Comparison of ENCODE assay signal across 8 cellular contexts in the genomic region with DNA sequence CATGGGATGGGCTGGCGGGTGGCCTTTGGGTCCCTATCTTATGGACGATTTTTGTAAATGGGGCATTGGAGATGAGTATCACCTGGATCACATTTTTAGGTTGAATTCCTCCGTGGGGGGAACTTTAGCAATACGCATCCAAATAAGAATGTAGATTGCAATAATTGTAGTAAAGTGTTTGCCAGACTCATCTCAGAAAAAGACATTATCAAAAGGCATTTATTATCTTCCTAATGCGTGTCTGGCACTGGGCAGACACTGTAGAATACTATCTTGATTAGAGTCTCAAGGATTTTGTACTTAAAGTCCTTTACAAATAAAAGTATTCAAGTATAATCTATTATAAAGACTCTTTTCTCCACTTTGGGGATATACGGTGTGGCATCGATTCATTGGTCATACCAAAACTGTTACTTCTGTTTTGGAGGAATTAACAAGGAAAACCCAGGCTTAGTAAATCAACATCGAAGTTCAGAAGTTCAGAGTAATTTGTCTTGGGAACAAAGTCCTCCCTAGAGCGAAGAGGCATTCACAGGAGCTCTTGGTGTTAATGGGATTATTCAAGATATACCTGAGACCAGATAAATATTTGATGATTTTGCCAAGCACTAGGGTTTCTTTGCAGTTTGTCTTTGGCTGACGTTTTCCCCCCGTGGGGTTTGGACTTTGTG. TPM values are rescaled to one million over a fixed set of nuclear protein-coding genes. Genes with fewer than 3 reads are reported as not detected.
A peak's percentile ranks its signal among the peaks of the same experiment; 100 is the strongest.
DNase-seq lines count a peak whose midpoint lies in the region; ATAC-seq, FAIRE-seq and TF ChIP-seq lines count a peak whose summit lies in the region.

No MANE protein-coding gene starts in this region.

- no peak for TF ChIP-seq POLR2A in GM12891 (IDR thresholded peaks at IDR 0.05; ENCODE audit: low read depth, low read length)
- no peak for TF ChIP-seq POLR2A in gastrocnemius medialis (IDR thresholded peaks at IDR 0.05)

- peak overlapping the region; percentile 53 for H3K4me3 ChIP-seq in right cardiac atrium (ENCODE audit: low read length)
- peak overlapping the region; percentile 55 to 73 (median 58) for H3K4me3 ChIP-seq in gastrocnemius medialis

- intact Hi-C loops in activated B cell treated with CpG ODN at 0.5 μM for 24 hours (cut with micrococcal nuclease) (loop anchor here (1.0 kb wide), 8 partner anchors 19 to 503 kb away; no protein-coding TSS in a partner anchor), right cardiac atrium (cut with DNase I) (loop anchor here in 2 of 4 donors (5.0 to 10.0 kb wide), 3 partner anchors 52 to 214 kb away; no protein-coding TSS in a partner anchor), gastrocnemius medialis (cut with DNase I; ENCODE audit: low total_unique reads) (loop anchor here (2.0 to 5.0 kb wide), 4 partner anchors 163 to 458 kb away; no protein-coding TSS in a partner anchor)

- CTCF ChIA-PET in activated B cell treated with CpG ODN at 0.5 μM for 24 hours (lab: Charles Lee) = interaction anchor here (0.7 to 7.1 kb wide), 21 partner anchors 11 to 493 kb away, joined by 3 to 264 read pairs (median 6); a partner anchor contains a TSS

- POLR2A ChIA-PET in activated B cell treated with CpG ODN at 0.5 μM for 24 hours (lab: Charles Lee) = interaction anchor here (0.6 to 5.1 kb wide), 17 partner anchors 10 to 517 kb away, joined by 3 to 90 read pairs (median 5); partner anchors contain the start of gene COPS8

- TF ChIP-seq CTCF in activated B cell treated with CpG ODN at 0.5 μM for 24 hours (IDR thresholded peaks at IDR 0.05) (no peak), gastrocnemius medialis (IDR thresholded peaks at IDR 0.05 in 4 of 5, conservative IDR thresholded peaks at IDR 0.05 in 1 of 5) (no peak), GM10266 (IDR thresholded peaks at IDR 0.05; ENCODE audit: control insufficient read depth, insufficient read depth, low read depth, missing control alignments) (no peak)

- H3K36me3 ChIP-seq in gastrocnemius medialis = no peaks in the 10 kb centered on the region

- DNase-seq in GM12891 (ENCODE audit: insufficient read length, low spot score) (no peak), activated B cell treated with CpG ODN at 0.5 μM for 24 hours (no peak), right cardiac atrium (no peak), gastrocnemius medialis (no peak), epidermal melanocyte (ENCODE audit: insufficient read length, low spot score) (no peak), GM10266 (ENCODE audit: extremely low spot score) (no peak), EL (no peak)

- WGBS in right cardiac atrium = 16% methylated on average over 11 of the region's 11 CpGs

- H3K9me3 ChIP-seq in right cardiac atrium (ENCODE audit: control insufficient read depth, low read length) = no peaks in the 10 kb centered on the region
- no peaks in the 10 kb centered on the region for H3K9me3 ChIP-seq in gastrocnemius medialis

- FAIRE-seq in GM12891 (lab: Jason Lieb, UNC) = peak; percentile 76

- H3K27ac ChIP-seq in right cardiac atrium (ENCODE audit: low read length) (peak overlapping the region; percentile 97), gastrocnemius medialis (peak overlapping the region; percentile 76 to 80 (median 77))

- H3K36me3 Mint-ChIP-seq in activated B cell treated with CpG ODN at 0.5 μM for 24 hours (ENCODE audit: low read depth) = no peaks in the 10 kb centered on the region

- H3K4me1 ChIP-seq in right cardiac atrium (ENCODE audit: control insufficient read depth, insufficient read depth, low read length) (peaks cover 2% of the 10 kb centered on the region), gastrocnemius medialis (peaks cover 33 to 37% of the 10 kb centered on the region in 2 donors)

- peaks cover 46% of the 10 kb centered on the region for H3K4me1 Mint-ChIP-seq in activated B cell treated with CpG ODN at 0.5 μM for 24 hours

- H3K27me3 ChIP-seq in right cardiac atrium (ENCODE audit: control insufficient read depth, insufficient read depth) (no peaks in the 10 kb centered on the region), gastrocnemius medialis (no peaks in the 10 kb centered on the region)

- no peaks in the 10 kb centered on the region for H3K27me3 Mint-ChIP-seq in activated B cell treated with CpG ODN at 0.5 μM for 24 hours

- ATAC-seq in activated B cell treated with CpG ODN at 0.5 μM for 24 hours (ENCODE audit: low read depth) (peak; percentile 0), right cardiac atrium (no peak), gastrocnemius medialis (no peak), GM19467 (IDR thresholded peaks at IDR 0.05; ENCODE audit: unreplicated experiment) (no peak)

- in situ Hi-C loops in gastrocnemius medialis (cut with MboI; ENCODE audit: low sequenced_read_pairs in 4 of 4) = no loop called here

- H3K9me3 Mint-ChIP-seq in activated B cell treated with CpG ODN at 0.5 μM for 24 hours = no peaks in the 10 kb centered on the region

- H3K4me3 Mint-ChIP-seq in activated B cell treated with CpG ODN at 0.5 μM for 24 hours = peak overlapping the region; percentile 86

- peak overlapping the region; percentile 73 for H3K27ac Mint-ChIP-seq in activated B cell treated with CpG ODN at 0.5 μM for 24 hours

TF ChIP-seq in GM12891, 5 proteins besides CTCF, POLR2A, EP300 and RAD21:
- TF ChIP-seq SPI1 (IDR thresholded peaks at IDR 0.05; ENCODE audit: low read depth, low read length) (no peak), POLR2AphosphoS5 (IDR thresholded peaks at IDR 0.05; ENCODE audit: low read depth, low read length) (no peak), TAF1 (IDR thresholded peaks at IDR 0.05; ENCODE audit: low read depth, low read length) (no peak), PAX5 (IDR thresholded peaks at IDR 0.05; ENCODE audit: insufficient read depth, low read length, severe bottlenecking) (no peak), POU2F2 (IDR thresholded peaks at IDR 0.05; ENCODE audit: low read depth, low read length) (no peak)
TF ChIP-seq in GM12891: peak in this region for 0.

RNA-seq across cellular contexts. Expression of gene ACKR3, which starts 0.6 kb away (rescaled TPM):
- 13.3 TPM for polyA plus RNA-seq in GM12891 (2012; ENCODE audit: low read depth, missing spikeins)
- total RNA-seq in activated B cell treated with CpG ODN at 0.5 μM for 24 hours (5.8 and 6.6 TPM in 2 replicates), right cardiac atrium (10 to 100 TPM; 27.4 to 50.1 (median 33.8) TPM), gastrocnemius medialis (10 to 100 TPM in 2 of 4 donors, 1 to 10 TPM in 2; 7.1 to 55.0 (median 15.2) TPM)
- 22.5 TPM for polyA plus RNA-seq in right cardiac atrium
